In the genomic region with DNA sequence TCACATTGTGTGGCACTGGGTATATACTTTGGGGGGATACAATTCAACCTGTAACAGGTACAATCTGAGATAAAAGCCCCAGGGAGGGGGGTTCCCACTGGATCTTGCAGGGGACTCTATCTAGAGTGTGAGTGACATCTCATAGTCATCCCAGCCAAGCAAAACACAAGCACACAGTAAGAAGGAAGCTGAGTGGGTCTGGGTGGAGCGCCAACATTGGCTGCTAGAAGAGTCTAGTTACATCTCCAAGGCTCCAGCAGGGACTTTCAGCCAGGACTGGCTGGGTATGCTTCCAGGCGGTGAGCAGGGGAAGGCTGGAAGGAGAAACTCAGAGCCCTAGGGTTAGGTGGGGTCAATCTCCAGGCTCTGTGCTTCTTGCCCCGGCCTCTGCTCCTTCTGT, we compare ENCODE assay signal across 18 cellular contexts. TPM values are rescaled to one million over a fixed set of nuclear protein-coding genes. Genes with fewer than 3 reads are reported as not detected.
DNase-seq lines count a peak whose midpoint lies in the region; ATAC-seq, FAIRE-seq and TF ChIP-seq lines count a peak whose summit lies in the region.
"Had no signal": no experiment of that assay in that cellular context is flagged by ENCODE, and none has a peak within 500 bp of the region (broad histone marks: within the 10 kb centered on the region; RNA-seq: fewer than 3 reads in every experiment).

No MANE protein-coding gene starts in this region.

- TF ChIP-seq CTCF in choroid plexus epithelial cell (conservative IDR thresholded peaks at IDR 0.05; ENCODE audit: low read depth, low read length) = no peak

- no peak overlapping the region for H3K4me3 ChIP-seq in choroid plexus epithelial cell (ENCODE audit: low read depth, low read length)
- H3K4me3 ChIP-seq: testis had no signal

- no peak for TF ChIP-seq POLR2A in GM12892 (IDR thresholded peaks at IDR 0.05; ENCODE audit: low read depth, low read length)

- no peak for ATAC-seq in GM21529 (IDR thresholded peaks at IDR 0.05; ENCODE audit: unreplicated experiment)

- DNase-seq in A172 (ENCODE audit: low spot score) (peak; percentile 49), GM12892 (ENCODE audit: insufficient read length) (no peak), choroid plexus epithelial cell (ENCODE audit: low read depth) (peak; percentile 71), iris pigment epithelial cell (ENCODE audit: low read depth) (peak; percentile 60), NCI-H748 (lab: John Stamatoyannopoulos, UW; ENCODE audit: unreplicated experiment) (no peak), T-helper 9 cell (no peak), NCI-H1417 (lab: John Stamatoyannopoulos, UW) (no peak)
- DNase-seq: ACHN, erythroblast, MM.1S, NCI-H2029 treated with DMSO at 0.1 percent for 48 hours, NCI-H774, testis had no signal

- peak; percentile 38 for FAIRE-seq in GM12892 (lab: Jason Lieb, UNC)
- FAIRE-seq: colon, H1, HTR-8/SVneo had no signal

RNA-seq across cellular contexts. Expression of gene IL31RA, which starts 53.0 kb away (rescaled TPM):
- total RNA-seq in A172 (2014; rRNA removed; shearing (Covaris generic)) = 1.6 and 2.6 TPM in 2 replicates
- not detected for polyA plus RNA-seq in GM12892 (2012; ENCODE audit: missing spikeins)
- total RNA-seq: activated naive CD8-positive, alpha-beta T cell treated with anti-CD3 and anti-CD28 coated beads, Interleukin-2, amount 10 ng/mL, durations not matched to agents 7 days and 5 days; H1 had no signal
- polyA plus RNA-seq: H1 had no signal

Comparison
In these comparisons a context has a peak if more than half of its experiments do, and no peak if none do; other contexts are left out.
1. DNase-seq: peak in A172 (single experiment), choroid plexus epithelial cell (single experiment) and iris pigment epithelial cell (single experiment); none in GM12892 (single experiment), NCI-H748 (single experiment), T-helper 9 cell (single experiment) and NCI-H1417 (0 of 3).